In genomic region chr16:3085868-3086595, GRCh38 we compare ENCODE assay signal across 19 cellular contexts. TPM values are rescaled to one million over a fixed set of nuclear protein-coding genes. Genes with fewer than 3 reads are reported as not detected.
DNase-seq lines count a peak whose midpoint lies in the region; ATAC-seq, FAIRE-seq and TF ChIP-seq lines count a peak whose summit lies in the region.
"Had no signal": no experiment of that assay in that cellular context is flagged by ENCODE, and none has a peak within 500 bp of the region (broad histone marks: within the 10 kb centered on the region; RNA-seq: fewer than 3 reads in every experiment).

No MANE protein-coding gene starts in this region.

- no peaks in the 10 kb centered on the region for H3K79me2 ChIP-seq in PC-3 (ENCODE audit: low read length)

- TF ChIP-seq CTCF in natural killer cell (IDR thresholded peaks at IDR 0.05) (no peak), upper lobe of right lung (IDR thresholded peaks at IDR 0.05) (no peak), chondrocyte (IDR thresholded peaks at IDR 0.05) (no peak), PC-3 (conservative IDR thresholded peaks at IDR 0.05; ENCODE audit: low read depth, low read length) (no peak)

- POLR2A ChIA-PET in PC-3 (lab: Charles Lee; ENCODE audit: unreplicated experiment) = no interaction called here

- H3K4me2 ChIP-seq in PC-3 (ENCODE audit: low read length) = no peak overlapping the region

- no peaks in the 10 kb centered on the region for H3K36me3 ChIP-seq in duodenal mucosa (ENCODE audit: control insufficient read depth in 1 of 2, insufficient read depth in 2 of 2, low read length in 2 of 2)
- no peaks in the 10 kb centered on the region for H3K36me3 ChIP-seq in upper lobe of right lung
- H3K36me3 ChIP-seq in PC-3 (ENCODE audit: low read depth, low read length) = no peaks in the 10 kb centered on the region
- H3K36me3 ChIP-seq: BE2C had no signal

- no peaks in the 10 kb centered on the region for H3K9me2 ChIP-seq in PC-3 (replicated peaks; ENCODE audit: low read length)

- no peak overlapping the region for H3K27ac ChIP-seq in duodenal mucosa (ENCODE audit: low read depth, low read length)
- peak overlapping the region; percentile 81 for H3K27ac ChIP-seq in upper lobe of right lung
- H3K27ac ChIP-seq in PC-3 (ENCODE audit: low read length) = no peak overlapping the region

- H3K9me3 ChIP-seq in duodenal mucosa (ENCODE audit: control insufficient read depth in 1 of 2, low read length in 2 of 2) (no peaks in the 10 kb centered on the region), upper lobe of right lung (no peaks in the 10 kb centered on the region), PC-3 (ENCODE audit: low read length) (no peaks in the 10 kb centered on the region)
- H3K9me3 ChIP-seq: BE2C had no signal

- FAIRE-seq in GM12891 (lab: Jason Lieb, UNC) = no peak
- FAIRE-seq: TTC549 had no signal

- H3K27me3 ChIP-seq in duodenal mucosa (ENCODE audit: control insufficient read depth in 1 of 2, insufficient read depth in 2 of 2, low read length in 2 of 2) (no peaks in the 10 kb centered on the region), upper lobe of right lung (no peaks in the 10 kb centered on the region), PC-3 (ENCODE audit: low read length) (no peaks in the 10 kb centered on the region)

- H3K4me1 Mint-ChIP-seq in stimulated activated naive CD8-positive, alpha-beta T cell treated with anti-CD3 and anti-CD28 coated beads, Interleukin-15, Interleukin-2, amounts not matched to agents 100 ng/mL and 50 ng/mL, for 24 hours (ENCODE audit: low read depth) = peaks cover 33% of the 10 kb centered on the region
- peaks cover 49% of the 10 kb centered on the region for H3K4me1 Mint-ChIP-seq in stimulated activated naive CD8-positive, alpha-beta T cell treated with anti-CD3 and anti-CD28 coated beads, Interleukin-15, amount 100 ng/mL, for 72 hours
- H3K4me1 Mint-ChIP-seq in natural killer cell (peaks cover 38 to 56% of the 10 kb centered on the region in 2 donors), chondrocyte (ENCODE audit: low read depth) (peaks cover 9% of the 10 kb centered on the region)

- H3K27ac Mint-ChIP-seq in stimulated activated naive CD8-positive, alpha-beta T cell treated with anti-CD3 and anti-CD28 coated beads, Interleukin-15, Interleukin-2, amounts not matched to agents 100 ng/mL and 50 ng/mL, for 24 hours = no peak overlapping the region
- H3K27ac Mint-ChIP-seq in stimulated activated naive CD8-positive, alpha-beta T cell treated with anti-CD3 and anti-CD28 coated beads, Interleukin-15, amount 100 ng/mL, for 72 hours = peak overlapping the region in 1 of 2 donors; percentile 19
- H3K27ac Mint-ChIP-seq in natural killer cell = peak overlapping the region; percentile 65 to 88
- no peak overlapping the region for H3K27ac Mint-ChIP-seq in chondrocyte (ENCODE audit: unreplicated experiment)
- H3K27ac Mint-ChIP-seq: activated naive CD8-positive, alpha-beta T cell treated with anti-CD3 and anti-CD28 coated beads, Interleukin-2, amount 50 U/mL, for 24 hours had no signal

- DNase-seq in stimulated activated naive CD8-positive, alpha-beta T cell treated with anti-CD3 and anti-CD28 coated beads, Interleukin-15, amount 100 ng/mL, for 72 hours = no peak
- DNase-seq in natural killer cell (no peak), upper lobe of right lung (no peak), GM12891 (ENCODE audit: insufficient read length, low spot score) (no peak), chondrocyte (ENCODE audit: low spot score) (no peak), PC-3 (no peak)
- DNase-seq: activated CD8-positive, alpha-beta memory T cell treated with anti-CD3 and anti-CD28 coated beads, Interleukin-2, amount 50 U/mL, for 4 hours; activated naive CD8-positive, alpha-beta T cell treated with anti-CD3 and anti-CD28 coated beads, Interleukin-2, amount 50 U/mL, for 24 hours; BE2C; DMS79 treated with DMSO at 0.1 percent for 48 hours; HCEC 1CT; NCI-H1105; SHP77 treated with DMSO at 0.1 percent for 48 hours had no signal

- CTCF ChIA-PET in PC-3 (lab: Charles Lee) = no interaction called here

- no peak for TF ChIP-seq POLR2A in GM12891 (IDR thresholded peaks at IDR 0.05; ENCODE audit: low read depth, low read length)

- intact Hi-C loops in natural killer cell (cut with micrococcal nuclease) = no loop called here
- intact Hi-C loops in upper lobe of right lung (cut with DNase I) = no loop called here
- intact Hi-C loops in PC-3 (cut with micrococcal nuclease) = no loop called here

- H3K9me3 Mint-ChIP-seq in stimulated activated naive CD8-positive, alpha-beta T cell treated with anti-CD3 and anti-CD28 coated beads, Interleukin-15, Interleukin-2, amounts not matched to agents 100 ng/mL and 50 ng/mL, for 24 hours = no peaks in the 10 kb centered on the region
- H3K9me3 Mint-ChIP-seq in stimulated activated naive CD8-positive, alpha-beta T cell treated with anti-CD3 and anti-CD28 coated beads, Interleukin-15, amount 100 ng/mL, for 72 hours = peaks cover 1% of the 10 kb centered on the region in 2 donors
- H3K9me3 Mint-ChIP-seq in natural killer cell = no peaks in the 10 kb centered on the region
- H3K9me3 Mint-ChIP-seq in chondrocyte (ENCODE audit: low read depth) = no peaks in the 10 kb centered on the region

- H3K9ac ChIP-seq in duodenal mucosa (ENCODE audit: low read depth in 1 of 2, low read length in 2 of 2) (peak overlapping the region in 1 of 2 donors; percentile 45), PC-3 (ENCODE audit: low read length) (no peak overlapping the region)

- H3K4me1 ChIP-seq in duodenal mucosa (ENCODE audit: control insufficient read depth in 1 of 2, insufficient read depth in 2 of 2, low read length in 2 of 2) (peaks cover 13 to 17% of the 10 kb centered on the region in 2 donors), upper lobe of right lung (peaks cover 24% of the 10 kb centered on the region), PC-3 (ENCODE audit: insufficient read depth, low read length) (no peaks in the 10 kb centered on the region)
- H3K4me1 ChIP-seq: BE2C had no signal

- H3K4me3 ChIP-seq in duodenal mucosa (ENCODE audit: low read depth in 1 of 2, low read length in 2 of 2) (peak overlapping the region; percentile 50 to 57), upper lobe of right lung (peak overlapping the region; percentile 49), PC-3 (ENCODE audit: low read length) (no peak overlapping the region)

- H3K36me3 Mint-ChIP-seq in stimulated activated naive CD8-positive, alpha-beta T cell treated with anti-CD3 and anti-CD28 coated beads, Interleukin-15, Interleukin-2, amounts not matched to agents 100 ng/mL and 50 ng/mL, for 24 hours (ENCODE audit: low read depth) = no peaks in the 10 kb centered on the region
- no peaks in the 10 kb centered on the region for H3K36me3 Mint-ChIP-seq in natural killer cell
- H3K36me3 Mint-ChIP-seq in chondrocyte (ENCODE audit: low read depth) = no peaks in the 10 kb centered on the region

- H4K20me1 ChIP-seq in PC-3 (ENCODE audit: low read length) = no peaks in the 10 kb centered on the region

- no peak for ATAC-seq in stimulated activated naive CD8-positive, alpha-beta T cell treated with anti-CD3 and anti-CD28 coated beads, Interleukin-15, amount 100 ng/mL, for 72 hours
- ATAC-seq in natural killer cell (no peak), upper lobe of right lung (no peak), PC-3 (no peak)

- no peaks in the 10 kb centered on the region for H3K27me3 Mint-ChIP-seq in stimulated activated naive CD8-positive, alpha-beta T cell treated with anti-CD3 and anti-CD28 coated beads, Interleukin-15, Interleukin-2, amounts not matched to agents 100 ng/mL and 50 ng/mL, for 24 hours
- H3K27me3 Mint-ChIP-seq in stimulated activated naive CD8-positive, alpha-beta T cell treated with anti-CD3 and anti-CD28 coated beads, Interleukin-15, amount 100 ng/mL, for 72 hours = no peaks in the 10 kb centered on the region
- H3K27me3 Mint-ChIP-seq in natural killer cell (ENCODE audit: low read depth in 2 of 2) (no peaks in the 10 kb centered on the region), chondrocyte (ENCODE audit: low read depth) (peaks cover 7% of the 10 kb centered on the region)
- H3K27me3 Mint-ChIP-seq: activated naive CD8-positive, alpha-beta T cell treated with anti-CD3 and anti-CD28 coated beads, Interleukin-2, amount 50 U/mL, for 24 hours had no signal

- H3K4me3 Mint-ChIP-seq in stimulated activated naive CD8-positive, alpha-beta T cell treated with anti-CD3 and anti-CD28 coated beads, Interleukin-15, Interleukin-2, amounts not matched to agents 100 ng/mL and 50 ng/mL, for 24 hours = peak overlapping the region; percentile 35
- H3K4me3 Mint-ChIP-seq in stimulated activated naive CD8-positive, alpha-beta T cell treated with anti-CD3 and anti-CD28 coated beads, Interleukin-15, amount 100 ng/mL, for 72 hours = peak overlapping the region in 1 of 2 donors; percentile 15
- H3K4me3 Mint-ChIP-seq in natural killer cell = peak overlapping the region; percentile 63
- no peak overlapping the region for H3K4me3 Mint-ChIP-seq in chondrocyte (ENCODE audit: unreplicated experiment)

- no TSS peak for BruUV-seq in PC-3 (replicated peaks; lab: Mats Ljungman, UMichigan)

- H2AFZ ChIP-seq in PC-3 (ENCODE audit: low read length) = no peak overlapping the region

- no peaks in the 10 kb centered on the region for H3F3A ChIP-seq in PC-3 (ENCODE audit: low read length, unreplicated experiment)

TF ChIP-seq in GM12891, 5 proteins besides CTCF, POLR2A, EP300 and RAD21 (continues in another document):
- TF ChIP-seq PAX5 (IDR thresholded peaks at IDR 0.05; ENCODE audit: insufficient read depth, low read length, severe bottlenecking) (no peak), TAF1 (IDR thresholded peaks at IDR 0.05; ENCODE audit: low read depth, low read length) (no peak), POU2F2 (IDR thresholded peaks at IDR 0.05; ENCODE audit: low read depth, low read length) (no peak)

RNA-seq across cellular contexts. Expression of gene ZSCAN10, which starts 13.1 kb away (rescaled TPM):
- under 1 TPM; 0.65 to 0.96 (median 0.77) TPM for total RNA-seq in natural killer cell
- total RNA-seq in upper lobe of right lung = not detected
- 0.06 TPM for polyA plus RNA-seq in GM12891 (2012; ENCODE audit: low read depth, missing spikeins)
- total RNA-seq in chondrocyte = not detected in 3 replicates
- not detected in 2 replicates for total RNA-seq in PC-3 (2014; rRNA removed)
- total RNA-seq: cerebellum, epithelial cell of proximal tubule had no signal

RNA-seq across cellular contexts. Expression of gene IL32, which starts 20.6 kb away (rescaled TPM):
- total RNA-seq in natural killer cell = 100 to 1,000 TPM; 305 to 562 (median 319) TPM
- 91.5 TPM for total RNA-seq in upper lobe of right lung
- 512 TPM for polyA plus RNA-seq in GM12891 (2012; ENCODE audit: low read depth, missing spikeins)
- 7.3 to 21.0 TPM (median 17.8 TPM) in 3 replicates for total RNA-seq in chondrocyte
- 8.8 and 10.8 TPM in 2 replicates for total RNA-seq in PC-3 (2014; rRNA removed)
- polyA plus RNA-seq: neural cell had no signal

RNA-seq across cellular contexts. Expression of gene ZNF205, which starts 26.4 kb away (rescaled TPM):
- total RNA-seq in natural killer cell = under 1 TPM in 1 of 3 donors, not detected in 2; 0.16 TPM
- 11.7 TPM for total RNA-seq in upper lobe of right lung
- polyA plus RNA-seq in GM12891 (2012; ENCODE audit: low read depth, missing spikeins) = 0.05 TPM
- 12.9 to 13.7 TPM (median 13.2 TPM) in 3 replicates for total RNA-seq in chondrocyte
- total RNA-seq in PC-3 (2014; rRNA removed) = 19.0 and 27.0 TPM in 2 replicates

RNA-seq across cellular contexts. Expression of gene MMP25, which starts 39.7 kb away (rescaled TPM):
- 10 to 100 TPM in 1 of 3 donors, 1 to 10 TPM in 2; 2.0 to 62.2 (median 5.6) TPM for total RNA-seq in natural killer cell
- 12.8 TPM for total RNA-seq in upper lobe of right lung
- 0.68 TPM for polyA plus RNA-seq in GM12891 (2012; ENCODE audit: low read depth, missing spikeins)
- total RNA-seq in chondrocyte = 0.34 TPM in 1 of 3 replicates, not detected in the others
- 0.29 and 0.51 TPM in 2 replicates for total RNA-seq in PC-3 (2014; rRNA removed)
- polyA plus RNA-seq: neural cell had no signal

RNA-seq across cellular contexts. Expression of gene ZNF213, which starts 48.8 kb away (rescaled TPM):
- 1 to 10 TPM; 4.8 to 6.8 (median 5.1) TPM for total RNA-seq in natural killer cell
- total RNA-seq in upper lobe of right lung = 9.1 TPM
- polyA plus RNA-seq in GM12891 (2012; ENCODE audit: low read depth, missing spikeins) = 3.7 TPM
- 10.6 to 13.0 TPM (median 10.8 TPM) in 3 replicates for total RNA-seq in chondrocyte
- 3.6 and 9.6 TPM in 2 replicates for total RNA-seq in PC-3 (2014; rRNA removed)

Comparison
In these comparisons a context has a peak if more than half of its experiments do, and no peak if none do; other contexts are left out.
1. H3K27ac Mint-ChIP-seq: peak in natural killer cell (2 of 2); none in stimulated activated naive CD8-positive, alpha-beta T cell treated with anti-CD3 and anti-CD28 coated beads, Interleukin-15, Interleukin-2, amounts not matched to agents 100 ng/mL and 50 ng/mL, for 24 hours (single experiment) and chondrocyte (single experiment).
2. RNA of gene ZNF205, which starts 26.4 kb away (total RNA-seq): 19.0 to 27.0 TPM in PC-3, 12.9 to 13.7 TPM in chondrocyte and 11.7 TPM in upper lobe of right lung (single experiment); 0.16 TPM in natural killer cell; every median in the first group is over 10 times any median in the second.